In the genomic region with DNA sequence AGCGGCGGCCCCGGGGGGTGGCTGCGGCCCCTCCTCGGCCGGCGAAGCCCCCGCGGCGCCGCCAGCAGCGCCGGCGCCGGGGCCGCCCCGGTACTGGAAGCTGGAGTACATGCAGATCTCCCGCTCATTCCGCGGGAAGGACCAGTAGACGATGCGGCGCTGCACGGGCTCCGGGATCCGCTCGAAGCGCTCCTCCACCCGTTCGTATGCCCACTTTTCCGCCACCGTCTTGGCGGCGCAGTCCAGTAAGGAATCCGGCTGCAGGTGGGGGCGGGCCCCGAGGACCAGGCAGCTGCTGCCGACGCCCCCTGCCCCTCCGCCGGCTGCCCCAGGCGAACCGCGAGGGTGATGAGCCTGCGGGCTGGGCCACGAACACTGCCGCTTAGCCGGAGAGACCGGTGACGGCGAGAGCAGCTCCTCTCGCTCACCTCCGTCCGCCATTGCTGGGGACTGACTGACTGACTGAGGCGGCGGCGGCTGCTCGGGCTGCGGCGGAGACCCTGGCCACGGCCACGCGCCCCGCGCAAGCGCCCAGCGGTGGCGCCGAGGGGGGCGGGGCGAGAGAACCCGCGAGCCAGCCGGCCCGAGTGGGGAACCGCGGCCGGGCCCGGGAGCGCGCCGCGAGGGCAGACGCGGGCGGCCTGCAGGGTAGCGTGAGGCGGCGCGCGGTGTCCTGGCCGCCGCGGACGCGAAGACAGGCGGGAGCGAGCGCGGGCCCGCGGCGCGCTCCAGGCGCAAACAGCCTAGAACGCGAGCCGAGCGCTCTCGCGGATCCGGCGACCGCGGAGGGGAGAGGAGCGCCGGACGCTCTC, we compare ENCODE assay signal across 8 cellular contexts. TPM values are rescaled to one million over a fixed set of nuclear protein-coding genes. Genes with fewer than 3 reads are reported as not detected.
DNase-seq lines count a peak whose midpoint lies in the region; ATAC-seq and TF ChIP-seq lines count a peak whose summit lies in the region.

A gene (minus strand): TSS at position 696 of the 812 bp plus-strand sequence. CDS start 255 bp downstream, at position 441.

- TF ChIP-seq CTCF in AG04449 (IDR thresholded peaks at IDR 0.05; ENCODE audit: insufficient read depth, low read length, missing control alignments): no peak
- no peak for TF ChIP-seq CTCF in osteoblast (IDR thresholded peaks at IDR 0.05; ENCODE audit: extremely low read depth, low read depth, low read length)
- no peak for TF ChIP-seq CTCF in testis (IDR thresholded peaks at IDR 0.05)

- H3K27me3 ChIP-seq in SJCRH30 (peaks cover 31% of the 10 kb centered on the region), osteoblast (ENCODE audit: insufficient read depth, low read length) (peaks cover 69% of the 10 kb centered on the region), testis (no peaks in the 10 kb centered on the region)

- CTCF ChIA-PET in AG04449 (lab: Yijun Ruan, JAX): no interaction called here

- 0% methylated on average over 72 of the region's 118 CpGs; no CpG with 5 or more reads in 1 of the 2 donors for WGBS in testis, 2 donors

- POLR2A ChIA-PET in AG04449 (lab: Yijun Ruan, JAX): no interaction called here

- peak within 1 kb of the TSS; percentile 77 to 83 for H3K27ac Mint-ChIP-seq in activated naive CD4-positive, alpha-beta T cell treated with anti-CD3 and anti-CD28 coated beads, Interleukin-2, amount 50 U/mL, for 72 hours

- no peaks in the 10 kb centered on the region for H3K4me1 ChIP-seq in SJCRH30
- peaks cover 4% of the 10 kb centered on the region for H3K4me1 ChIP-seq in osteoblast (ENCODE audit: insufficient read depth, low read length)
- H3K4me1 ChIP-seq in testis: no peaks in the 10 kb centered on the region

- H4K20me1 ChIP-seq in osteoblast (ENCODE audit: insufficient read depth, low read length): no peaks in the 10 kb centered on the region

- ATAC-seq in activated naive CD4-positive, alpha-beta T cell treated with anti-CD3 and anti-CD28 coated beads, Interleukin-2, amount 50 U/mL, for 72 hours: peak; percentile 83 to 88
- ATAC-seq in Right ventricle myocardium inferior: peak; percentile 99

- peaks cover 3% of the 10 kb centered on the region; the same call in 1 of the 2 replicates for H3K9me3 ChIP-seq in SJCRH30 (replicated peaks)
- no peaks in the 10 kb centered on the region for H3K9me3 ChIP-seq in osteoblast (ENCODE audit: low read depth, low read length)
- no peaks in the 10 kb centered on the region for H3K9me3 ChIP-seq in testis

- H3K9me3 Mint-ChIP-seq in activated naive CD4-positive, alpha-beta T cell treated with anti-CD3 and anti-CD28 coated beads, Interleukin-2, amount 50 U/mL, for 72 hours: no peaks in the 10 kb centered on the region

- intact Hi-C loops in Right ventricle myocardium inferior (cut with DNase I) (no loop called here), testis (cut with DNase I; ENCODE audit: low total_unique reads) (no loop called here)

- H3K4me2 ChIP-seq in osteoblast (ENCODE audit: insufficient read depth, low read length): peak within 1 kb of the TSS; percentile 87

- in situ Hi-C loops in GM18951 (cut with MboI; ENCODE audit: low sequenced_read_pairs, unreplicated experiment): no loop called here

- H3K79me2 ChIP-seq in osteoblast (ENCODE audit: insufficient read depth, low read length): no peaks in the 10 kb centered on the region

- TF ChIP-seq POLR2A in GM18951 (IDR thresholded peaks at IDR 0.05; ENCODE audit: extremely low read depth, insufficient read depth, insufficient read length) (peak; percentile 16), testis (IDR thresholded peaks at IDR 0.05) (no peak)

- peak within 1 kb of the TSS; percentile 55 for H3K4me3 ChIP-seq in AG04449 (ENCODE audit: low read depth, low read length)
- peak within 1 kb of the TSS; percentile 72 for H3K4me3 ChIP-seq in SJCRH30
- peak within 1 kb of the TSS; percentile 74 for H3K4me3 ChIP-seq in osteoblast (ENCODE audit: insufficient read depth, low read length)
- H3K4me3 ChIP-seq in testis: peak within 1 kb of the TSS; percentile 78 to 90

- H2AFZ ChIP-seq in osteoblast (ENCODE audit: low read length): peak within 1 kb of the TSS; percentile 80

- peaks cover 5 to 6% of the 10 kb centered on the region in 2 donors for H3K36me3 Mint-ChIP-seq in activated naive CD4-positive, alpha-beta T cell treated with anti-CD3 and anti-CD28 coated beads, Interleukin-2, amount 50 U/mL, for 72 hours

- H3K27ac ChIP-seq in SJCRH30 (no peak within 1 kb of the TSS), osteoblast (ENCODE audit: low read depth, low read length) (no peak within 1 kb of the TSS), testis (peak within 1 kb of the TSS; percentile 90 to 94)

- H3K36me3 ChIP-seq in SJCRH30 (no peaks in the 10 kb centered on the region), osteoblast (ENCODE audit: insufficient read depth, low read length) (no peaks in the 10 kb centered on the region), testis (ENCODE audit: low read depth, missing control alignments) (no peaks in the 10 kb centered on the region)

- DNase-seq in AG04449 (ENCODE audit: low read depth, low spot score): no peak
- peak; percentile 8 for DNase-seq in HT1080 (ENCODE audit: low read depth)
- peak; percentile 50 to 62 for DNase-seq in SJCRH30
- peak; percentile 66 to 74 for DNase-seq in activated naive CD4-positive, alpha-beta T cell treated with anti-CD3 and anti-CD28 coated beads, Interleukin-2, amount 50 U/mL, for 72 hours (ENCODE audit: low spot score in 2 of 2)
- peak; percentile 86 for DNase-seq in Right ventricle myocardium inferior (ENCODE audit: missing footprints)
- peak; percentile 96 for DNase-seq in osteoblast (ENCODE audit: insufficient read length, low spot score, missing footprints)
- DNase-seq in testis: peak; percentile 84

RNA-seq across cellular contexts. Expression of the gene that starts here (rescaled TPM):
- total RNA-seq in HT1080 (2014; rRNA removed; shearing (Covaris generic)): 0.03 TPM in 1 of 2 replicates, not detected in the other
- polyA plus RNA-seq in HT1080 (2015; cell fraction: cytosol; rRNA removed): 0.01 and 0.06 TPM in 2 replicates
- 0.04 and 0.14 TPM in 2 replicates for polyA plus RNA-seq in HT1080 (2015; cell fraction: nucleus; rRNA removed)
- total RNA-seq in SJCRH30 (2014; rRNA removed; shearing (Covaris generic)): 0.08 and 0.18 TPM in 2 replicates
- 1 to 10 TPM in 1 of 2 donors, under 1 TPM in 1; 0.05 to 2.9 TPM for total RNA-seq in activated naive CD4-positive, alpha-beta T cell treated with anti-CD3 and anti-CD28 coated beads, Interleukin-2, amount 50 U/mL, for 72 hours
- total RNA-seq in Right ventricle myocardium inferior: 0.81 TPM
- 0.36 and 0.59 TPM in 2 replicates for total RNA-seq in osteoblast
- 10 to 100 TPM; 13.7 to 19.5 TPM for total RNA-seq in testis
- polyA plus RNA-seq in testis (ENCODE audit: insufficient read depth, low read depth, low replicate concordance): 8.8 TPM

Comparison
In these comparisons a context has a peak if more than half of its experiments do, and no peak if none do; other contexts are left out.
1. Peak in DNase-seq in HT1080; RNA of the gene not detected or under 1 TPM.
2. Peak in DNase-seq and H3K4me3 ChIP-seq in SJCRH30; RNA of the gene not detected or under 1 TPM.
3. Peak in DNase-seq and ATAC-seq in Right ventricle myocardium inferior; RNA of the gene not detected or under 1 TPM.
4. Peak in DNase-seq, H3K4me3 ChIP-seq and H3K4me2 ChIP-seq in osteoblast; RNA of the gene not detected or under 1 TPM.
5. H3K27ac ChIP-seq: peak in testis (2 of 2); none in SJCRH30 (single experiment) and osteoblast (single experiment).
6. Peak in every context shown above with its lines, with median percentiles within 50 percentile points of each other: H3K4me3 ChIP-seq.